18 cellular contexts compared by ENCODE assay signal in genomic region chr12:27973487-27973890, GRCh38. TPM values are rescaled to one million over a fixed set of nuclear protein-coding genes. Genes with fewer than 3 reads are reported as not detected.
DNase-seq lines count a peak whose midpoint lies in the region; FAIRE-seq and TF ChIP-seq lines count a peak whose summit lies in the region.
"Had no signal": no experiment of that assay in that cellular context is flagged by ENCODE, and none has a peak within 500 bp of the region (broad histone marks: within the 10 kb centered on the region; RNA-seq: fewer than 3 reads in every experiment).

No MANE protein-coding gene starts in this region.

- peak; percentile 50 for DNase-seq in Daoy (ENCODE audit: low read depth)
- no peak for DNase-seq in HTR-8/SVneo (ENCODE audit: insufficient read length, low spot score)
- no peak for DNase-seq in endothelial cell (ENCODE audit: low spot score)
- no peak for DNase-seq in SHP77 (lab: John Stamatoyannopoulos, UW)
- DNase-seq in NCI-H187 (lab: John Stamatoyannopoulos, UW) = no peak
- DNase-seq in activated CD4-positive, alpha-beta T cell treated with anti-CD3 and anti-CD28 coated beads, Interleukin-2, amount 10 ng/mL, durations not matched to agents 24 days and 14 days = no peak
- DNase-seq: activated CD4-positive, alpha-beta T cell treated with anti-CD3 and anti-CD28 coated beads for 1 hour; activated naive CD8-positive, alpha-beta T cell treated with anti-CD3 and anti-CD28 coated beads for 36 hours; cortex of kidney; NK-92 treated with Interleukin-12 subunit alpha and Interleukin-12 subunit beta, amount 100 ng/mL, for 24 hours; nucleus accumbens; stimulated activated naive B cell treated with anti-CD40 and anti-IgM and Interleukin-4, amounts not matched to agents 10 μg/mL and 1 μg/mL and 100 μg/mL, for 72 hours had no signal

- H3K9me3 Mint-ChIP-seq in endothelial cell (ENCODE audit: unreplicated experiment) (no peaks in the 10 kb centered on the region), nephron (peaks cover 3% of the 10 kb centered on the region)
- H3K9me3 Mint-ChIP-seq in activated CD4-positive, alpha-beta T cell treated with anti-CD3 and anti-CD28 coated beads, Interleukin-2, amount 10 ng/mL, durations not matched to agents 24 days and 14 days = no peaks in the 10 kb centered on the region
- H3K9me3 Mint-ChIP-seq: activated naive CD8-positive, alpha-beta T cell treated with anti-CD3 and anti-CD28 coated beads for 36 hours; stimulated activated naive B cell treated with anti-CD40 and anti-IgM and Interleukin-4, amounts not matched to agents 10 μg/mL and 1 μg/mL and 100 μg/mL, for 72 hours had no signal

- H3K27me3 Mint-ChIP-seq in endothelial cell (ENCODE audit: unreplicated experiment) = peaks cover 16% of the 10 kb centered on the region
- H3K27me3 Mint-ChIP-seq in nephron (ENCODE audit: low read depth) = peaks cover 97% of the 10 kb centered on the region
- H3K27me3 Mint-ChIP-seq in activated CD4-positive, alpha-beta T cell treated with anti-CD3 and anti-CD28 coated beads, Interleukin-2, amount 10 ng/mL, durations not matched to agents 24 days and 14 days = peaks cover 85% of the 10 kb centered on the region

- FAIRE-seq in HTR-8/SVneo (lab: Jason Lieb, UNC) = peak; percentile 63
- FAIRE-seq: RCC 7860 had no signal

- TF ChIP-seq CTCF in endothelial cell (IDR thresholded peaks at IDR 0.05; ENCODE audit: unreplicated experiment) = no peak
- TF ChIP-seq CTCF in nephron (IDR thresholded peaks at IDR 0.05; ENCODE audit: unreplicated experiment in 3 of 3) = no peak

- H3K36me3 Mint-ChIP-seq in endothelial cell (ENCODE audit: low read depth, unreplicated experiment) (no peaks in the 10 kb centered on the region), nephron (ENCODE audit: low read depth) (no peaks in the 10 kb centered on the region)
- H3K36me3 Mint-ChIP-seq in activated CD4-positive, alpha-beta T cell treated with anti-CD3 and anti-CD28 coated beads, Interleukin-2, amount 10 ng/mL, durations not matched to agents 24 days and 14 days (ENCODE audit: low read depth) = no peaks in the 10 kb centered on the region
- H3K36me3 Mint-ChIP-seq: activated naive CD8-positive, alpha-beta T cell treated with anti-CD3 and anti-CD28 coated beads for 36 hours; brain; IgD-negative memory B cell had no signal

- intact Hi-C loops in activated CD4-positive, alpha-beta T cell treated with anti-CD3 and anti-CD28 coated beads, Interleukin-2, amount 10 ng/mL, durations not matched to agents 24 days and 14 days (cut with micrococcal nuclease) = loop anchor here (10.0 kb wide), 2 partner anchors 221 to 901 kb away; partner anchors contain the start of gene CCDC91

- peaks cover 31% of the 10 kb centered on the region for H3K4me1 Mint-ChIP-seq in endothelial cell (ENCODE audit: unreplicated experiment)
- peaks cover 38% of the 10 kb centered on the region for H3K4me1 Mint-ChIP-seq in nephron
- peaks cover 15% of the 10 kb centered on the region for H3K4me1 Mint-ChIP-seq in activated CD4-positive, alpha-beta T cell treated with anti-CD3 and anti-CD28 coated beads, Interleukin-2, amount 10 ng/mL, durations not matched to agents 24 days and 14 days

- H3K27ac Mint-ChIP-seq in endothelial cell (ENCODE audit: unreplicated experiment) (no peak overlapping the region), nephron (no peak overlapping the region)
- no peak overlapping the region for H3K27ac Mint-ChIP-seq in activated CD4-positive, alpha-beta T cell treated with anti-CD3 and anti-CD28 coated beads, Interleukin-2, amount 10 ng/mL, durations not matched to agents 24 days and 14 days
- H3K27ac Mint-ChIP-seq: activated naive CD8-positive, alpha-beta T cell treated with anti-CD3 and anti-CD28 coated beads for 36 hours; brain; IgD-negative memory B cell; stimulated activated naive B cell treated with anti-CD40 and anti-IgM and Interleukin-4, amounts not matched to agents 10 μg/mL and 1 μg/mL and 100 μg/mL, for 72 hours had no signal

- H3K4me3 Mint-ChIP-seq in endothelial cell (ENCODE audit: unreplicated experiment) = peak overlapping the region; percentile 84
- peak overlapping the region in 2 of 3 experiments; percentile 10 to 33 for H3K4me3 Mint-ChIP-seq in nephron
- H3K4me3 Mint-ChIP-seq in activated CD4-positive, alpha-beta T cell treated with anti-CD3 and anti-CD28 coated beads, Interleukin-2, amount 10 ng/mL, durations not matched to agents 24 days and 14 days = no peak overlapping the region
- H3K4me3 Mint-ChIP-seq: activated naive CD8-positive, alpha-beta T cell treated with anti-CD3 and anti-CD28 coated beads for 36 hours; IgD-negative memory B cell; stimulated activated naive B cell treated with anti-CD40 and anti-IgM and Interleukin-4, amounts not matched to agents 10 μg/mL and 1 μg/mL and 100 μg/mL, for 72 hours had no signal

RNA-seq across cellular contexts. Expression of gene PTHLH, which starts 1.0 kb away (rescaled TPM):
- 67.1 and 75.0 TPM in 2 replicates for total RNA-seq in Daoy (2014; rRNA removed; shearing (Covaris generic))
- 4.7 TPM for total RNA-seq in endothelial cell (ENCODE audit: unreplicated experiment)
- total RNA-seq in activated CD4-positive, alpha-beta T cell treated with anti-CD3 and anti-CD28 coated beads, Interleukin-2, amount 10 ng/mL, durations not matched to agents 24 days and 14 days = not detected in 2 replicates
- total RNA-seq: activated naive CD8-positive, alpha-beta T cell treated with anti-CD3 and anti-CD28 coated beads for 36 hours; G401; left ventricle myocardium superior had no signal

Comparison
In these comparisons a context has a peak if more than half of its experiments do, and no peak if none do; other contexts are left out.
1. RNA of gene PTHLH, which starts 1.0 kb away (total RNA-seq): 67.1 to 75.0 TPM in Daoy; 4.7 TPM in endothelial cell (single experiment) and not detected in activated CD4-positive, alpha-beta T cell treated with anti-CD3 and anti-CD28 coated beads, Interleukin-2, amount 10 ng/mL, durations not matched to agents 24 days and 14 days; every median in the first group is over 10 times any median in the second.